ENCODE assay signal across 8 cellular contexts in genomic region chr19:41753159-41753558, GRCh38. TPM values are rescaled to one million over a fixed set of nuclear protein-coding genes. Genes with fewer than 3 reads are reported as not detected.
DNase-seq lines count a peak whose midpoint lies in the region; ATAC-seq and TF ChIP-seq lines count a peak whose summit lies in the region.

No MANE protein-coding gene starts in this region.

- peaks cover 64 to 66% of the 10 kb centered on the region in 2 donors for H3K27me3 Mint-ChIP-seq in effector memory CD8-positive, alpha-beta T cell
- peaks cover 20 to 58% (median 36%) of the 10 kb centered on the region in 5 donors for H3K27me3 Mint-ChIP-seq in naive thymus-derived CD4-positive, alpha-beta T cell

- no peak overlapping the region for H3K27ac ChIP-seq in naive thymus-derived CD4-positive, alpha-beta T cell (ENCODE audit: low read depth, low read length)
- no peak overlapping the region for H3K27ac ChIP-seq in thyroid gland

- DNase-seq in DMS 273 (lab: John Stamatoyannopoulos, UW; ENCODE audit: unreplicated experiment), result peak; percentile 75
- no peak for DNase-seq in DMS 273 treated with DMSO at 0.1 percent for 48 hours (lab: John Stamatoyannopoulos, UW)
- peak; percentile 9 for DNase-seq in NCI-H1694 (lab: John Stamatoyannopoulos, UW)
- peak; percentile 82 to 83 for DNase-seq in activated CD4-positive, alpha-beta T cell treated with anti-CD3 and anti-CD28 coated beads, Interleukin-2, amount 50 U/mL, for 48 hours
- DNase-seq in effector memory CD8-positive, alpha-beta T cell, result peak; percentile 65 to 69 (median 68)
- DNase-seq in naive thymus-derived CD4-positive, alpha-beta T cell, result peak; percentile 54 to 84 (median 75)
- DNase-seq in thyroid gland, result peak; percentile 54

- peaks cover 3 to 6% of the 10 kb centered on the region in 2 donors for H3K4me1 Mint-ChIP-seq in effector memory CD8-positive, alpha-beta T cell (ENCODE audit: low read depth in 2 of 2)
- H3K4me1 Mint-ChIP-seq in naive thymus-derived CD4-positive, alpha-beta T cell, result peaks cover 3 to 6% (median 5%) of the 10 kb centered on the region in 7 donors

- peak; percentile 42 to 79 (median 63) for TF ChIP-seq CTCF in thyroid gland (IDR thresholded peaks at IDR 0.05)

- peaks cover 0 to 3% of the 10 kb centered on the region in 2 donors for H3K27me3 ChIP-seq in naive thymus-derived CD4-positive, alpha-beta T cell (ENCODE audit: control insufficient read depth in 2 of 2, insufficient read depth in 2 of 2, low read length in 2 of 2)
- H3K27me3 ChIP-seq in thyroid gland, result no peaks in the 10 kb centered on the region

- H3K4me1 ChIP-seq in naive thymus-derived CD4-positive, alpha-beta T cell (ENCODE audit: control insufficient read depth in 2 of 2, insufficient read depth in 2 of 2, low read length in 2 of 2), result no peaks in the 10 kb centered on the region
- H3K4me1 ChIP-seq in thyroid gland, result no peaks in the 10 kb centered on the region

- CTCF ChIA-PET in naive thymus-derived CD4-positive, alpha-beta T cell (lab: Charles Lee), result interaction anchor here (0.6 to 6.1 kb wide), 45 partner anchors 9 to 925 kb away, joined by 3 to 149 read pairs (median 5); no protein-coding TSS in a partner anchor

- no peak overlapping the region for H3K4me3 ChIP-seq in naive thymus-derived CD4-positive, alpha-beta T cell (ENCODE audit: low read length)
- H3K4me3 ChIP-seq in thyroid gland (replicated peaks in 1 of 3), result no peak overlapping the region

- intact Hi-C loops in naive thymus-derived CD4-positive, alpha-beta T cell (cut with micrococcal nuclease), result loop anchor here (1.0 to 2.0 kb wide), 3 partner anchors 32 to 68 kb away; no protein-coding TSS in a partner anchor
- intact Hi-C loops in thyroid gland (cut with DNase I), result no loop called here

- no peaks in the 10 kb centered on the region for H3K36me3 ChIP-seq in naive thymus-derived CD4-positive, alpha-beta T cell (ENCODE audit: control insufficient read depth in 2 of 3, insufficient read depth in 3 of 3, low read length in 3 of 3)
- no peaks in the 10 kb centered on the region for H3K36me3 ChIP-seq in thyroid gland

- H3K9me3 ChIP-seq in naive thymus-derived CD4-positive, alpha-beta T cell (ENCODE audit: control insufficient read depth in 2 of 3, low read length in 3 of 3), result no peaks in the 10 kb centered on the region
- no peaks in the 10 kb centered on the region for H3K9me3 ChIP-seq in thyroid gland

- no peaks in the 10 kb centered on the region for H3K36me3 Mint-ChIP-seq in effector memory CD8-positive, alpha-beta T cell (ENCODE audit: insufficient read depth)
- no peaks in the 10 kb centered on the region for H3K36me3 Mint-ChIP-seq in naive thymus-derived CD4-positive, alpha-beta T cell

- 6 to 7% methylated on average over 12 of the region's 12 CpGs for WGBS in thyroid gland, 2 donors

- no peak overlapping the region for H3K4me3 Mint-ChIP-seq in effector memory CD8-positive, alpha-beta T cell
- no peak overlapping the region for H3K4me3 Mint-ChIP-seq in naive thymus-derived CD4-positive, alpha-beta T cell

- peak; percentile 75 for ATAC-seq in effector memory CD8-positive, alpha-beta T cell (replicated peaks)
- peak; percentile 73 for ATAC-seq in naive thymus-derived CD4-positive, alpha-beta T cell
- ATAC-seq in GM18519 (IDR thresholded peaks at IDR 0.05; ENCODE audit: low FRiP score, unreplicated experiment), result no peak

- no peaks in the 10 kb centered on the region for H3K9me3 Mint-ChIP-seq in effector memory CD8-positive, alpha-beta T cell
- no peaks in the 10 kb centered on the region for H3K9me3 Mint-ChIP-seq in naive thymus-derived CD4-positive, alpha-beta T cell

- TF ChIP-seq POLR2A in thyroid gland (IDR thresholded peaks at IDR 0.05), result no peak

- H3K27ac Mint-ChIP-seq in effector memory CD8-positive, alpha-beta T cell, result no peak overlapping the region
- no peak overlapping the region for H3K27ac Mint-ChIP-seq in naive thymus-derived CD4-positive, alpha-beta T cell

- POLR2A ChIA-PET in naive thymus-derived CD4-positive, alpha-beta T cell (lab: Charles Lee), result interaction anchor here (0.8 to 2.4 kb wide), 3 partner anchors 25 to 32 kb away, joined by 3 to 16 read pairs (median 4); no protein-coding TSS in a partner anchor

RNA-seq across cellular contexts. Expression of gene CEACAM6, which starts 2.2 kb away (rescaled TPM):
- under 1 TPM in 1 of 5 experiments, not detected in 4; 0.15 TPM for total RNA-seq in naive thymus-derived CD4-positive, alpha-beta T cell
- polyA plus RNA-seq in naive thymus-derived CD4-positive, alpha-beta T cell, result not detected
- under 1 TPM in 2 of 4 donors, not detected in 2; 0.11 to 0.13 TPM for total RNA-seq in thyroid gland

RNA-seq across cellular contexts. Expression of gene CEACAM3, which starts 43.2 kb away (rescaled TPM):
- 1 to 10 TPM in 1 of 5 experiments, under 1 TPM in 1, not detected in 3; 0.42 to 4.7 TPM for total RNA-seq in naive thymus-derived CD4-positive, alpha-beta T cell
- polyA plus RNA-seq in naive thymus-derived CD4-positive, alpha-beta T cell, result not detected
- total RNA-seq in thyroid gland, result not detected

RNA-seq across cellular contexts. Expression of gene CEACAM5, which starts 44.7 kb away (rescaled TPM):
- total RNA-seq in naive thymus-derived CD4-positive, alpha-beta T cell, result not detected
- not detected for polyA plus RNA-seq in naive thymus-derived CD4-positive, alpha-beta T cell
- total RNA-seq in thyroid gland, result 1 to 10 TPM in 2 of 4 donors, not detected in 2; 1.2 to 8.8 TPM
